Comparison of ENCODE assay signal across 15 cellular contexts in the genomic region with DNA sequence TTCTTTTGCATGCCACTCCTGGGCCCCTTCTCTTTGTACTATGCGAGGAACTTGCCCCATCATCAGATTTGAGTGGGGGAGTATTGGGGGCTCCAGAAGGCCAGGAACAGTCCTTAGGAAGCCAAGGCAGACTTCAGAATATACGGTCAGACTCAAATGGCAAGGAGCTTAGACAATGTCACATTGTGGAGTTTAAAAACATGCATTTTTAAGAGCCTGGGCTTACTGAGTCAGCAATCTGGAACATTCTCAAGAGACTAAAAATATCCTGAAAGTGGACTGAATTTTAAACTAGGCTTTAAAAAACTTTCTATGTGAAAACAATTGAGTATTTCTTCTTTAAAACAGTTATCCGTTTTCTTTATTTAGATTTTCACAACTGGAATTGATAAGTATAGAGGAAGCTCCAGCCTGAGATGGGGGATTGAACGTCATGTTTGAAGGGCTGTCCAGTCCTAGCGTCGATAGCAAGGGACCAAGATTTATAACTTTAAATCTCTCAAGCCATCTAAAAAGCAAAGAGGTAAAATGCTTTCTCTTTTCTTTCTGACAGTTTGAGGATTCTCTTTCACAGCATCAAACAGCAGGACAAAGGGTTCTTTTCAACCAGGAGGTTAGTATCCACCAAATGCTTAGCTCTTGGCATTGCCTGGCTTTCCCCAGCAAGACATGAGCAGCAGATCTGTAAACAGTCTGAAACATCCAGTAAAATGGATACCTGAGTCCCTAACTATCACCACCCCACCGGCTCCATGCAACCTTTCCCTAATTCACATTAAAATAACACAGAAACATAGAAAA. TPM values are rescaled to one million over a fixed set of nuclear protein-coding genes. Genes with fewer than 3 reads are reported as not detected.
DNase-seq lines count a peak whose midpoint lies in the region; ATAC-seq and TF ChIP-seq lines count a peak whose summit lies in the region.
"Had no signal": no experiment of that assay in that cellular context is flagged by ENCODE, and none has a peak within 500 bp of the region (broad histone marks: within the 10 kb centered on the region; RNA-seq: fewer than 3 reads in every experiment).

No MANE protein-coding gene starts in this region.

- no peaks in the 10 kb centered on the region for H3K9me3 ChIP-seq in subcutaneous abdominal adipose tissue (ENCODE audit: control insufficient read depth in 5 of 5, low read length in 5 of 5)

- peaks cover 49% of the 10 kb centered on the region for H3K36me3 Mint-ChIP-seq in HFFc6 (ENCODE audit: low read depth)
- H3K36me3 Mint-ChIP-seq in mesothelial cell of epicardium = peaks cover 43% of the 10 kb centered on the region

- H3K4me3 Mint-ChIP-seq in HFFc6 (peak overlapping the region; percentile 46), mesothelial cell of epicardium (no peak overlapping the region)
- H3K4me3 Mint-ChIP-seq: dendritic cell treated with granulocyte-macrophage colony-stimulating factor and Interleukin-4, amounts not matched to agents 40 ng/mL and 50 ng/mL, for 4 days had no signal

- ATAC-seq in HG03378 (IDR thresholded peaks at IDR 0.05; ENCODE audit: unreplicated experiment) = no peak
- no peak for ATAC-seq in HG02973 (IDR thresholded peaks at IDR 0.05; ENCODE audit: unreplicated experiment)
- ATAC-seq: left lobe of liver had no signal

- H3K9me3 Mint-ChIP-seq in HFFc6 (peaks cover 36% of the 10 kb centered on the region), mesothelial cell of epicardium (peaks cover 8% of the 10 kb centered on the region)
- H3K9me3 Mint-ChIP-seq: dendritic cell treated with granulocyte-macrophage colony-stimulating factor and Interleukin-4, amounts not matched to agents 40 ng/mL and 50 ng/mL, for 4 days had no signal

- TF ChIP-seq CTCF in HFFc6 (IDR thresholded peaks at IDR 0.05) (no peak), coronary artery (IDR thresholded peaks at IDR 0.05) (no peak), mesothelial cell of epicardium (IDR thresholded peaks at IDR 0.05; ENCODE audit: unreplicated experiment) (no peak)

- H3K36me3 ChIP-seq in subcutaneous abdominal adipose tissue (ENCODE audit: control insufficient read depth in 5 of 5, insufficient read depth in 5 of 5, low read length in 5 of 5) = peaks cover 0 to 17% (median 9%) of the 10 kb centered on the region in 5 donors

- H3K4me3 ChIP-seq in coronary artery = no peak overlapping the region
- H3K4me3 ChIP-seq in subcutaneous abdominal adipose tissue (ENCODE audit: low read depth in 1 of 5, low read length in 5 of 5) = no peak overlapping the region

- H3K27ac Mint-ChIP-seq in HFFc6 (peak overlapping the region; percentile 76), mesothelial cell of epicardium (peak overlapping the region; percentile 52)
- H3K27ac Mint-ChIP-seq: dendritic cell treated with granulocyte-macrophage colony-stimulating factor and Interleukin-4, amounts not matched to agents 40 ng/mL and 50 ng/mL, for 4 days had no signal

- H3K9ac ChIP-seq in subcutaneous abdominal adipose tissue (ENCODE audit: low read length in 5 of 5) = no peak overlapping the region
- H3K9ac ChIP-seq: KMS-11 had no signal

- H3K27ac ChIP-seq in coronary artery = peak overlapping the region; percentile 77 to 82
- peak overlapping the region; percentile 43 for H3K27ac ChIP-seq in subcutaneous abdominal adipose tissue (ENCODE audit: low read depth, low read length)
- H3K27ac ChIP-seq: KMS-11 had no signal

- H3K4me1 ChIP-seq in subcutaneous abdominal adipose tissue (ENCODE audit: control insufficient read depth in 5 of 5, insufficient read depth in 5 of 5, low read length in 5 of 5) = peaks cover 0 to 22% (median 9%) of the 10 kb centered on the region in 5 donors

- H3K27me3 ChIP-seq in subcutaneous abdominal adipose tissue (ENCODE audit: control insufficient read depth in 5 of 5, insufficient read depth in 4 of 5, low read length in 5 of 5) = no peaks in the 10 kb centered on the region

- peaks cover 1% of the 10 kb centered on the region; the same call in 1 of the 2 replicates for H3K27me3 Mint-ChIP-seq in HFFc6 (ENCODE audit: insufficient read depth)
- no peaks in the 10 kb centered on the region for H3K27me3 Mint-ChIP-seq in mesothelial cell of epicardium (ENCODE audit: low read depth)
- H3K27me3 Mint-ChIP-seq: dendritic cell treated with granulocyte-macrophage colony-stimulating factor and Interleukin-4, amounts not matched to agents 40 ng/mL and 50 ng/mL, for 4 days had no signal

- DNase-seq in HFFc6 (peak; percentile 19), coronary artery (ENCODE audit: low spot score) (no peak), mesothelial cell of epicardium (ENCODE audit: low spot score in 2 of 2, unreplicated experiment in 2 of 2) (no peak), H4 (ENCODE audit: low spot score) (no peak), NCI-H1105 treated with DMSO at 0.1 percent for 48 hours (lab: John Stamatoyannopoulos, UW) (no peak)
- DNase-seq: activated CD4-positive, alpha-beta T cell treated with anti-CD3 and anti-CD28 coated beads for 48 hours; activated effector memory CD4-positive, alpha-beta T cell treated with Interleukin-2 at 50 U/mL for 16 hours; glutamatergic neuron; NCI-H2081 treated with DMSO at 0.1 percent for 48 hours had no signal

- H3K4me1 Mint-ChIP-seq in HFFc6 (ENCODE audit: low read depth) = peaks cover 79% of the 10 kb centered on the region
- peaks cover 11% of the 10 kb centered on the region for H3K4me1 Mint-ChIP-seq in mesothelial cell of epicardium

RNA-seq across cellular contexts. Expression of a gene that starts 45.8 kb away (rescaled TPM):
- 1 to 10 TPM in 5 of 6 experiments, under 1 TPM in 1; 0.60 to 2.5 (median 1.3) TPM for total RNA-seq in HFFc6 (2021; fragmentation: NEBNext Ultra II Directional; extraction: Animal tissue kit (Norgen Biotek cat#: 25700))
- total RNA-seq in mesothelial cell of epicardium = 34.1 to 39.7 TPM (median 34.8 TPM) in 3 replicates
- 2.4 TPM in 1 of 2 replicates, not detected in the other for total RNA-seq in H4 (2014; rRNA removed; shearing (Covaris generic))

RNA-seq across cellular contexts. Expression of a gene that starts 50.0 kb away (rescaled TPM):
- 10 to 100 TPM in 5 of 6 experiments, 1 to 10 TPM in 1; 9.3 to 14.9 (median 12.4) TPM for total RNA-seq in HFFc6 (2021; fragmentation: NEBNext Ultra II Directional; extraction: Animal tissue kit (Norgen Biotek cat#: 25700))
- total RNA-seq in mesothelial cell of epicardium = 61.1 to 66.4 TPM (median 62.0 TPM) in 3 replicates
- total RNA-seq in H4 (2014; rRNA removed; shearing (Covaris generic)) = 3.6 and 5.3 TPM in 2 replicates

Comparison
In these comparisons a context has a peak if more than half of its experiments do, and no peak if none do; other contexts are left out.
1. RNA of a gene that starts 45.8 kb away (total RNA-seq): 34.1 to 39.7 TPM in mesothelial cell of epicardium; 0.60 to 2.5 TPM in HFFc6 and 2.4 TPM in H4; every median in the first group is over 10 times any median in the second.